In genomic region chr6:138654715-138655634, GRCh38 we compare ENCODE assay signal across 8 cellular contexts.
A peak's percentile ranks its signal among the peaks of the same experiment; 100 is the strongest.
DNase-seq lines count a peak whose midpoint lies in the region; ATAC-seq and TF ChIP-seq lines count a peak whose summit lies in the region.

No MANE protein-coding gene starts in this region.

- 83% methylated on average over 6 of the region's 6 CpGs for WGBS in prostate gland

- intact Hi-C loops in prostate gland (cut with DNase I), result no loop called here

- H3K27ac Mint-ChIP-seq in activated naive CD4-positive, alpha-beta T cell treated with anti-CD3 and anti-CD28 coated beads, Interleukin-2, amount 50 U/mL, for 24 hours, result peak overlapping the region; percentile 77

- no peaks in the 10 kb centered on the region for H3K9me3 ChIP-seq in prostate gland

- no peaks in the 10 kb centered on the region for H3K4me1 ChIP-seq in prostate gland (replicated peaks)

- no peaks in the 10 kb centered on the region for H3K9me3 Mint-ChIP-seq in activated naive CD4-positive, alpha-beta T cell treated with anti-CD3 and anti-CD28 coated beads, Interleukin-2, amount 50 U/mL, for 24 hours

- no peak for TF ChIP-seq CTCF in prostate gland (IDR thresholded peaks at IDR 0.05)

- peaks cover 23% of the 10 kb centered on the region for H3K4me1 Mint-ChIP-seq in activated naive CD4-positive, alpha-beta T cell treated with anti-CD3 and anti-CD28 coated beads, Interleukin-2, amount 50 U/mL, for 24 hours

- TF ChIP-seq POLR2A in prostate gland (IDR thresholded peaks at IDR 0.05), result no peak

- DNase-seq in stimulated activated CD4-positive, alpha-beta T cell treated with anti-CD3 and anti-CD28 coated beads, Interleukin-12 subunit alpha, Interleukin-12 subunit beta, amount 100 ng/mL, for 24 hours (ENCODE audit: low read depth in 2 of 2), result peak; percentile 1 to 2
- no peak for DNase-seq in stimulated activated CD4-positive, alpha-beta T cell treated with anti-CD3 and anti-CD28 coated beads, Interleukin-12 subunit alpha, Interleukin-12 subunit beta, amount 100 ng/mL, for 4 hours
- DNase-seq in stimulated activated CD4-positive, alpha-beta T cell treated with anti-CD3 and anti-CD28 coated beads, Interleukin-12 subunit alpha, Interleukin-12 subunit beta, amount 100 ng/mL, for 48 hours (ENCODE audit: low read depth in 2 of 3, low spot score in 1 of 3), result peak in 2 of 3 donors; percentile 8 to 28
- DNase-seq in DMS153 (lab: John Stamatoyannopoulos, UW) (no peak), prostate gland (ENCODE audit: low spot score) (no peak), NCI-H1436 (lab: John Stamatoyannopoulos, UW) (no peak)

- ATAC-seq in HG03108 (IDR thresholded peaks at IDR 0.05; ENCODE audit: unreplicated experiment), result peak; percentile 98

- peaks cover 1% of the 10 kb centered on the region for H3K27me3 Mint-ChIP-seq in activated naive CD4-positive, alpha-beta T cell treated with anti-CD3 and anti-CD28 coated beads, Interleukin-2, amount 50 U/mL, for 24 hours

- H3K36me3 ChIP-seq in prostate gland, result no peaks in the 10 kb centered on the region

- no peak overlapping the region for H3K4me3 Mint-ChIP-seq in activated naive CD4-positive, alpha-beta T cell treated with anti-CD3 and anti-CD28 coated beads, Interleukin-2, amount 50 U/mL, for 24 hours

- H3K4me3 ChIP-seq in prostate gland, result no peak overlapping the region

- no peaks in the 10 kb centered on the region for H3K36me3 Mint-ChIP-seq in activated naive CD4-positive, alpha-beta T cell treated with anti-CD3 and anti-CD28 coated beads, Interleukin-2, amount 50 U/mL, for 24 hours

- no peak overlapping the region for H3K27ac ChIP-seq in prostate gland

- no peaks in the 10 kb centered on the region for H3K27me3 ChIP-seq in prostate gland (replicated peaks; ENCODE audit: insufficient read depth)

Comparison
In these comparisons a context has a peak if more than half of its experiments do, and no peak if none do; other contexts are left out.
1. DNase-seq: peak in stimulated activated CD4-positive, alpha-beta T cell treated with anti-CD3 and anti-CD28 coated beads, Interleukin-12 subunit alpha, Interleukin-12 subunit beta, amount 100 ng/mL, for 24 hours (2 of 2) and stimulated activated CD4-positive, alpha-beta T cell treated with anti-CD3 and anti-CD28 coated beads, Interleukin-12 subunit alpha, Interleukin-12 subunit beta, amount 100 ng/mL, for 48 hours (2 of 3); none in stimulated activated CD4-positive, alpha-beta T cell treated with anti-CD3 and anti-CD28 coated beads, Interleukin-12 subunit alpha, Interleukin-12 subunit beta, amount 100 ng/mL, for 4 hours (single experiment), DMS153 (single experiment), prostate gland (single experiment) and NCI-H1436 (single experiment).